In the genomic region with DNA sequence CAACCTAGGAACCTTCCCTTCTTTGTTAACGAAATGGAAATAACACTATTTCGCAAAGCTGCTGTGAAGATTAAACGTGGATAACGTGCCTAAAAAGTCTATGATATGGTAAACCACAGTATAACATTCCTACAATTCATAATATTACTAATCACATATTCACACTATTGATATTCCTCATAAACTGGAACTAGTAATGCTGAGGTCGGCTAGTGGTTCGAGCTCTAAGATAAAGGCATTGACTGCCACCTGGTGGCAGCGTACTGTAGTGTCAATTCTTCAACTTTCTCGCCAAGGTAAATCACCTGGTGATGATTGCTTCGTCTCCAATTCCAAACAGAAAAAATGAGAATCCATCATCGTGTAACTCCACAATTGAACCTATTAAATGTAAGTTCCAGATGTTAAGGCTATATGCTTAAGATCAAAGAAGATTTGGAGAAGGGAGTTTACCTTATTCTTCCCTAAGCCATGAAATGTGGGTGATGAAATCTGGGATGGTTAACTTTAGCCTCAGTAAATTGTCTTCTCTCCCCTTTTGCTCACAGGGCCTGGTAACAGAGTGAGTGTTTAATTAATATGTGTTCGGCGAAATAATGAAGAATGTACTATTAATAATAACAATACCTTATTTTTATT, we compare ENCODE assay signal across 8 cellular contexts.
DNase-seq lines count a peak whose midpoint lies in the region; ATAC-seq and TF ChIP-seq lines count a peak whose summit lies in the region.

No MANE protein-coding gene starts in this region.

- TF ChIP-seq CTCF in GM12865 (IDR thresholded peaks at IDR 0.05; ENCODE audit: insufficient read depth, low read depth, low read length, missing control alignments) = peak; percentile 72
- TF ChIP-seq CTCF in mammary epithelial cell (conservative IDR thresholded peaks at IDR 0.05 in 1 of 2, IDR thresholded peaks at IDR 0.05 in 1 of 2; ENCODE audit: extremely low read depth in 1 of 2, insufficient read depth in 1 of 2, low read depth in 1 of 2, low read length in 2 of 2) = peak; percentile 58 to 66

- peaks cover 7% of the 10 kb centered on the region in 2 donors for H3K9me3 Mint-ChIP-seq in effector memory CD8-positive, alpha-beta T cell

- DNase-seq in Ammon's horn (ENCODE audit: low spot score) (peak; percentile 59), GM12865 (ENCODE audit: low read depth) (peak; percentile 55), NCI-H69 (lab: John Stamatoyannopoulos, UW) (peak; percentile 58), mammary epithelial cell (peak; percentile 45), lung microvascular endothelial cell (ENCODE audit: low read depth in 2 of 2) (peak; percentile 50 to 57)
- no peak for DNase-seq in effector memory CD8-positive, alpha-beta T cell
- no peak for DNase-seq in NK-92 treated with Interleukin-12 subunit alpha and Interleukin-12 subunit beta, amount 100 ng/mL, for 24 hours (lab: John Stamatoyannopoulos, UW)

- H3K27ac Mint-ChIP-seq in effector memory CD8-positive, alpha-beta T cell = no peak overlapping the region

- H4K20me1 ChIP-seq in mammary epithelial cell (ENCODE audit: insufficient read depth, low read length) = no peaks in the 10 kb centered on the region

- no TSS peak for BruUV-seq in mammary epithelial cell (replicated peaks; lab: Mats Ljungman, UMichigan)

- no peak overlapping the region for H2AFZ ChIP-seq in mammary epithelial cell (ENCODE audit: low read depth, low read length)

- no peak overlapping the region for H3K27ac ChIP-seq in mammary epithelial cell (ENCODE audit: insufficient read depth, low read depth, low read length)

- no peaks in the 10 kb centered on the region for H3K79me2 ChIP-seq in mammary epithelial cell (ENCODE audit: insufficient read depth, low read length)

- H3K4me3 ChIP-seq in GM12865 (ENCODE audit: low read depth, low read length) (no peak overlapping the region), mammary epithelial cell (replicated peaks in 1 of 3; ENCODE audit: insufficient read depth in 1 of 3, low read depth in 2 of 3, low read length in 3 of 3) (no peak overlapping the region)

- H3K27me3 Mint-ChIP-seq in effector memory CD8-positive, alpha-beta T cell = peaks cover 0 to 4% of the 10 kb centered on the region in 2 donors

- intact Hi-C loops in mammary epithelial cell (cut with micrococcal nuclease) = no loop called here

- no peak overlapping the region for H3K4me3 Mint-ChIP-seq in effector memory CD8-positive, alpha-beta T cell

- H3K27me3 ChIP-seq in mammary epithelial cell (ENCODE audit: insufficient read depth, low read length) = no peaks in the 10 kb centered on the region

- WGBS in mammary epithelial cell (ENCODE audit: low coverage, missing lambda C conversion rate) = 14% methylated on average over 12 of the region's 12 CpGs

- no peaks in the 10 kb centered on the region for H3K4me1 Mint-ChIP-seq in effector memory CD8-positive, alpha-beta T cell (ENCODE audit: low read depth in 2 of 2)

- H3K4me1 ChIP-seq in mammary epithelial cell (ENCODE audit: insufficient read depth, low read length) = no peaks in the 10 kb centered on the region

- in situ Hi-C loops in mammary epithelial cell (cut with MboI; ENCODE audit: low sequenced_read_pairs in 2 of 2) = no loop called here

- no peaks in the 10 kb centered on the region for H3K36me3 Mint-ChIP-seq in effector memory CD8-positive, alpha-beta T cell (ENCODE audit: insufficient read depth)

- no peak overlapping the region for H3K9ac ChIP-seq in mammary epithelial cell (ENCODE audit: insufficient read depth, low read length)

- H3K36me3 ChIP-seq in mammary epithelial cell (ENCODE audit: insufficient read depth, low read length) = no peaks in the 10 kb centered on the region

- H3K4me2 ChIP-seq in mammary epithelial cell (ENCODE audit: insufficient read depth, low read depth, low read length) = no peak overlapping the region

- dilution Hi-C loops in mammary epithelial cell (cut with HindIII; ENCODE audit: low sequenced_read_pairs) = no loop called here

- CTCF ChIA-PET in mammary epithelial cell (lab: Charles Lee; ENCODE audit: low non-redundant PET) = no interaction called here

- peak; percentile 61 for ATAC-seq in HG03097 (IDR thresholded peaks at IDR 0.05; ENCODE audit: low FRiP score, unreplicated experiment)
- no peak for ATAC-seq in effector memory CD8-positive, alpha-beta T cell (replicated peaks)

- H3K9me3 ChIP-seq in mammary epithelial cell (replicated peaks; ENCODE audit: insufficient read depth, low read length) = peaks cover 3% of the 10 kb centered on the region

Comparison
In these comparisons a context has a peak if more than half of its experiments do, and no peak if none do; other contexts are left out.
1. DNase-seq: peak in Ammon's horn (single experiment), GM12865 (single experiment), NCI-H69 (single experiment), mammary epithelial cell (single experiment) and lung microvascular endothelial cell (2 of 2); none in effector memory CD8-positive, alpha-beta T cell (0 of 3) and NK-92 treated with Interleukin-12 subunit alpha and Interleukin-12 subunit beta, amount 100 ng/mL, for 24 hours (single experiment).